In genomic region chr4:184191267-184191666, GRCh38 we compare ENCODE assay signal across 14 cellular contexts. TPM values are rescaled to one million over a fixed set of nuclear protein-coding genes. Genes with fewer than 3 reads are reported as not detected.
DNase-seq lines count a peak whose midpoint lies in the region; ATAC-seq lines count a peak whose summit lies in the region.
"Had no signal": no experiment of that assay in that cellular context is flagged by ENCODE, and none has a peak within 500 bp of the region (broad histone marks: within the 10 kb centered on the region; RNA-seq: fewer than 3 reads in every experiment).

No MANE protein-coding gene starts in this region.

- no peak overlapping the region for H3K23ac ChIP-seq in trophoblast cell (ENCODE audit: low read length)

- H3K27me3 ChIP-seq in trophoblast cell (ENCODE audit: insufficient read depth, low read length), result no peaks in the 10 kb centered on the region

- peak overlapping the region; percentile 67 for H2BK12ac ChIP-seq in trophoblast cell (ENCODE audit: low read length)

- H3K9ac ChIP-seq in trophoblast cell (ENCODE audit: low read length), result no peak overlapping the region

- H3K27ac ChIP-seq in caudate nucleus (ENCODE audit: low read depth, low read length), result peak overlapping the region; percentile 93
- no peak overlapping the region for H3K27ac ChIP-seq in trophoblast cell (ENCODE audit: low read depth, low read length)

- no peak overlapping the region for H3K4me3 Mint-ChIP-seq in activated naive CD4-positive, alpha-beta T cell treated with anti-CD3 and anti-CD28 coated beads, Interleukin-2, amount 10 ng/mL, durations not matched to agents 7 days and 5 days
- H3K4me3 Mint-ChIP-seq: B cell; CD4-positive, alpha-beta memory T cell had no signal

- CTCF ChIA-PET in activated naive CD4-positive, alpha-beta T cell treated with anti-CD3 and anti-CD28 coated beads, Interleukin-2, amount 10 ng/mL, durations not matched to agents 7 days and 5 days (lab: Charles Lee), result no interaction called here

- H3K4me1 ChIP-seq in trophoblast cell (ENCODE audit: control insufficient read depth in 1 of 2, insufficient read depth in 2 of 2, low read length in 2 of 2), result peaks cover 13 to 15% of the 10 kb centered on the region in 2 experiments

- H3K14ac ChIP-seq in trophoblast cell (ENCODE audit: low read length), result peak overlapping the region; percentile 27

- H3K79me1 ChIP-seq in trophoblast cell (ENCODE audit: low read length), result peaks cover 23% of the 10 kb centered on the region

- peaks cover 17% of the 10 kb centered on the region for H3K27me3 Mint-ChIP-seq in activated naive CD4-positive, alpha-beta T cell treated with anti-CD3 and anti-CD28 coated beads, Interleukin-2, amount 10 ng/mL, durations not matched to agents 7 days and 5 days

- no CpG with 5 or more reads among the region's 6 CpGs for WGBS in trophoblast cell (ENCODE audit: extremely low coverage, insufficient coverage, insufficient read length)

- H3K18ac ChIP-seq in trophoblast cell (ENCODE audit: low read length), result no peak overlapping the region

- H3K79me2 ChIP-seq in trophoblast cell (ENCODE audit: control insufficient read depth, insufficient read depth, low read length, poor library complexity), result no peaks in the 10 kb centered on the region

- no peaks in the 10 kb centered on the region for H3K36me3 ChIP-seq in trophoblast cell (ENCODE audit: control insufficient read depth in 1 of 2, insufficient read depth in 2 of 2, low read length in 2 of 2)

- peak overlapping the region; percentile 21 for H2AK5ac ChIP-seq in trophoblast cell (ENCODE audit: low read length)

- H3K4me1 Mint-ChIP-seq in activated naive CD4-positive, alpha-beta T cell treated with anti-CD3 and anti-CD28 coated beads, Interleukin-2, amount 10 ng/mL, durations not matched to agents 7 days and 5 days, result no peaks in the 10 kb centered on the region
- H3K4me1 Mint-ChIP-seq: B cell had no signal

- peak overlapping the region; percentile 75 for H4K91ac ChIP-seq in trophoblast cell (ENCODE audit: low read depth, low read length)

- H2AFZ ChIP-seq in trophoblast cell (ENCODE audit: insufficient read depth, low read length, poor library complexity), result no peak overlapping the region

- H4K8ac ChIP-seq in trophoblast cell (ENCODE audit: low read depth, low read length), result no peak overlapping the region

- H2BK120ac ChIP-seq in trophoblast cell (ENCODE audit: insufficient read depth, low read length, poor library complexity), result peak overlapping the region; percentile 21

- DNase-seq in caudate nucleus (lab: John Stamatoyannopoulos, UW) (peak in 23 of 61 donors; percentile 9 to 63 (median 25)), hippocampal formation (lab: John Stamatoyannopoulos, UW) (peak; percentile 58 to 66), trophoblast cell (no peak), superior temporal gyrus (ENCODE audit: extremely low spot score) (peak; percentile 82), NCI-H2107 treated with DMSO at 0.1 percent for 48 hours (lab: John Stamatoyannopoulos, UW; ENCODE audit: unreplicated experiment) (no peak)
- no peak for DNase-seq in stimulated activated CD4-positive, alpha-beta T cell treated with anti-CD3 and anti-CD28 coated beads, Interleukin-2, amount 100 ng/mL, for 48 hours
- DNase-seq in activated naive CD4-positive, alpha-beta T cell treated with anti-CD3 and anti-CD28 coated beads, Interleukin-2, amount 10 ng/mL, durations not matched to agents 7 days and 5 days, result no peak
- DNase-seq: ACHN; CD4-positive, alpha-beta memory T cell; DMS79 had no signal

- no peaks in the 10 kb centered on the region for H3K9me3 Mint-ChIP-seq in activated naive CD4-positive, alpha-beta T cell treated with anti-CD3 and anti-CD28 coated beads, Interleukin-2, amount 10 ng/mL, durations not matched to agents 7 days and 5 days

- H3K4me2 ChIP-seq in trophoblast cell (ENCODE audit: low read length), result no peak overlapping the region

- no peak overlapping the region for H3K27ac Mint-ChIP-seq in activated naive CD4-positive, alpha-beta T cell treated with anti-CD3 and anti-CD28 coated beads, Interleukin-2, amount 10 ng/mL, durations not matched to agents 7 days and 5 days
- H3K27ac Mint-ChIP-seq: B cell; CD4-positive, alpha-beta memory T cell had no signal

- no peak overlapping the region for H3K4me3 ChIP-seq in trophoblast cell (ENCODE audit: low read depth, low read length)
- H3K4me3 ChIP-seq: GM12878 had no signal

- no peak overlapping the region for H3K4ac ChIP-seq in trophoblast cell (ENCODE audit: low read depth, low read length)

- peak overlapping the region; percentile 45 for H2BK5ac ChIP-seq in trophoblast cell (ENCODE audit: low read depth, low read length, poor library complexity)

- no peak overlapping the region for H4K12ac ChIP-seq in trophoblast cell (ENCODE audit: low read depth, low read length)

- no peaks in the 10 kb centered on the region for H3K36me3 Mint-ChIP-seq in activated naive CD4-positive, alpha-beta T cell treated with anti-CD3 and anti-CD28 coated beads, Interleukin-2, amount 10 ng/mL, durations not matched to agents 7 days and 5 days
- H3K36me3 Mint-ChIP-seq: CD4-positive, alpha-beta memory T cell had no signal

- peaks cover 2% of the 10 kb centered on the region for H3K9me3 ChIP-seq in trophoblast cell (ENCODE audit: insufficient read depth, low read depth, low read length)

- no peak for ATAC-seq in HG03039 (IDR thresholded peaks at IDR 0.05; ENCODE audit: unreplicated experiment)
- ATAC-seq: GM12878, HCT116 had no signal

RNA-seq across cellular contexts. Expression of gene ENPP6, which starts 26.4 kb away (rescaled TPM):
- polyA plus RNA-seq in trophoblast cell (2013), result 0.15 and 0.28 TPM in 2 replicates
- polyA plus RNA-seq: CD4-positive, alpha-beta memory T cell had no signal

Comparison
In these comparisons a context has a peak if more than half of its experiments do, and no peak if none do; other contexts are left out.
1. DNase-seq: peak in hippocampal formation (2 of 2) and superior temporal gyrus (single experiment); none in trophoblast cell (0 of 2), stimulated activated CD4-positive, alpha-beta T cell treated with anti-CD3 and anti-CD28 coated beads, Interleukin-2, amount 100 ng/mL, for 48 hours (0 of 2), activated naive CD4-positive, alpha-beta T cell treated with anti-CD3 and anti-CD28 coated beads, Interleukin-2, amount 10 ng/mL, durations not matched to agents 7 days and 5 days (single experiment) and NCI-H2107 treated with DMSO at 0.1 percent for 48 hours (single experiment).